ENCODE assay signal across 10 cellular contexts in the genomic region with DNA sequence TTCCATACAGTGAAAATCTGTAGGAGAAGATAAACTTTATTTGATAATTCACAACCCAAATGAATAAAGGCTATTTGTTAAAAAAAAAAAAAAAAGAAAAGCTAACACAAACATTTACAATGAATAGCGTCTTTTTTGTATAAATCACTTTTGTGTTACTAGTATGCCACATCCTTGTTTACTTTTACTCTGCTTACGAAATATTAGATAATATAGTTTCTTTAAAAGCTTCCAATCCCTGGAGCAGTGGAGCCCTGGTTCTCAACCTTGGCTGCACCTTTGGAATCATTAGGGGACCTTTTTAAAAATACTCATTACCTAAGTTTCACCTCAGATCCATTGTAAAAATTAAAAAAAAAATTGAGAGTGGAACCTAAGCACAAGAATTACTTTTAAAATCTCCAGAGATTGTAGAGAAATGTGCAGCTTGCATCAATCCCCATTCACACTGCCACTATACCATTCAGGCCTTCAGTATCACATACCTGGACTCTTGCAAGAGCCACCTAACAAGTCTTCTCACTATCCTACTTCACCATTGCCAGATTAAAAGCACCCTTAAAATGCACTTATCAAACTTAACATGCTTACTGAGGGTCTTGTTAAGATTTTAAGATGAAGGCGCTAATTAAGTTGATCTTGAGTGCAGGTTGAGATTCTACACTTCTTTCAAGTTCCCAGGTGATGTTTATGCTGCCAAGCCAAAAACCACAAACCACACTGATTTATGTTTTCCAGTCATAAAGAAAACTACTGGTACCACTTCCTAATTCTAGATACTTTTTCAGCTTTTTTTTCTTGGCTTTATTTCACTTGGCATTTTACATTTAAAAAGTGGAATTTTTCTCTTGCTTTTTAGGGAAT. TPM values are rescaled to one million over a fixed set of nuclear protein-coding genes. Genes with fewer than 3 reads are reported as not detected.
A peak's percentile ranks its signal among the peaks of the same experiment; 100 is the strongest.
DNase-seq lines count a peak whose midpoint lies in the region; ATAC-seq and TF ChIP-seq lines count a peak whose summit lies in the region.
"Had no signal": no experiment of that assay in that cellular context is flagged by ENCODE, and none has a peak within 500 bp of the region (broad histone marks: within the 10 kb centered on the region; RNA-seq: fewer than 3 reads in every experiment).

No MANE protein-coding gene starts in this region.

- H3K9me3 ChIP-seq in breast epithelium = no peaks in the 10 kb centered on the region
- H3K9me3 ChIP-seq in prostate gland = no peaks in the 10 kb centered on the region
- H3K9me3 ChIP-seq: sigmoid colon had no signal

- no peak overlapping the region for H2AFZ ChIP-seq in KMS-11 (ENCODE audit: low read depth)

- CTCF ChIA-PET in MCF 10A (lab: Yijun Ruan, JAX) = no interaction called here

- BruUV-seq in MCF 10A (replicated peaks; lab: Mats Ljungman, UMichigan) = no TSS peak

- no peaks in the 10 kb centered on the region for H3K79me2 ChIP-seq in KMS-11 (ENCODE audit: insufficient read depth, low read depth)

- H3K27me3 ChIP-seq in breast epithelium (no peaks in the 10 kb centered on the region), KMS-11 (ENCODE audit: insufficient read depth, low read depth) (no peaks in the 10 kb centered on the region), prostate gland (replicated peaks; ENCODE audit: insufficient read depth) (no peaks in the 10 kb centered on the region)
- H3K27me3 ChIP-seq: sigmoid colon had no signal

- intact Hi-C loops in MCF 10A (cut with micrococcal nuclease) = no loop called here
- intact Hi-C loops in breast epithelium (cut with DNase I; ENCODE audit: low total_unique reads) = no loop called here
- intact Hi-C loops in prostate gland (cut with DNase I) = no loop called here

- 44% methylated on average over 3 of the region's 3 CpGs for WGBS in prostate gland

- H3K27me3 Mint-ChIP-seq in MCF 10A (ENCODE audit: insufficient read depth, unreplicated experiment) = no peaks in the 10 kb centered on the region
- H3K27me3 Mint-ChIP-seq in stimulated activated memory B cell treated with anti-CD40 and anti-IgM and Interleukin-4, amounts not matched to agents 10 μg/mL and 1 μg/mL and 100 μg/mL, for 72 hours = no peaks in the 10 kb centered on the region

- no peaks in the 10 kb centered on the region for H3K4me1 ChIP-seq in breast epithelium
- peaks cover 31% of the 10 kb centered on the region for H3K4me1 ChIP-seq in KMS-11 (ENCODE audit: low read depth, poor library complexity, severe bottlenecking)
- no peaks in the 10 kb centered on the region for H3K4me1 ChIP-seq in prostate gland (replicated peaks)

- H3K27ac Mint-ChIP-seq in MCF 10A (ENCODE audit: low read depth, unreplicated experiment) = peak overlapping the region; percentile 35
- no peak overlapping the region for H3K27ac Mint-ChIP-seq in stimulated activated memory B cell treated with anti-CD40 and anti-IgM and Interleukin-4, amounts not matched to agents 10 μg/mL and 1 μg/mL and 100 μg/mL, for 72 hours

- H3K4me3 Mint-ChIP-seq in MCF 10A (ENCODE audit: unreplicated experiment) = no peak overlapping the region
- H3K4me3 Mint-ChIP-seq in stimulated activated memory B cell treated with anti-CD40 and anti-IgM and Interleukin-4, amounts not matched to agents 10 μg/mL and 1 μg/mL and 100 μg/mL, for 72 hours = no peak overlapping the region

- H3K36me3 ChIP-seq in breast epithelium = no peaks in the 10 kb centered on the region
- no peaks in the 10 kb centered on the region for H3K36me3 ChIP-seq in KMS-11 (ENCODE audit: insufficient read depth)
- no peaks in the 10 kb centered on the region for H3K36me3 ChIP-seq in prostate gland
- H3K36me3 ChIP-seq: sigmoid colon had no signal

- peak overlapping the region; percentile 56 for H3K4me2 ChIP-seq in KMS-11

- TF ChIP-seq POLR2A in breast epithelium (IDR thresholded peaks at IDR 0.05) (no peak), prostate gland (IDR thresholded peaks at IDR 0.05) (no peak)

- no peak for DNase-seq in MCF 10A (ENCODE audit: unreplicated experiment)
- DNase-seq in breast epithelium (ENCODE audit: low spot score in 2 of 2) = no peak
- DNase-seq in NCI-H2196 (lab: John Stamatoyannopoulos, UW; ENCODE audit: unreplicated experiment) = no peak
- no peak for DNase-seq in prostate gland (ENCODE audit: low spot score)
- DNase-seq in hypothalamus (lab: John Stamatoyannopoulos, UW) = no peak
- DNase-seq: activated CD4-positive, alpha-beta T cell treated with anti-CD3 and anti-CD28 coated beads, Interleukin-2, amount 50 U/mL, for 48 hours; sigmoid colon had no signal

- peaks cover 16% of the 10 kb centered on the region for H3K4me1 Mint-ChIP-seq in MCF 10A (ENCODE audit: insufficient read depth, unreplicated experiment)
- peaks cover 17% of the 10 kb centered on the region for H3K4me1 Mint-ChIP-seq in stimulated activated memory B cell treated with anti-CD40 and anti-IgM and Interleukin-4, amounts not matched to agents 10 μg/mL and 1 μg/mL and 100 μg/mL, for 72 hours

- peaks cover 5% of the 10 kb centered on the region for H3K36me3 Mint-ChIP-seq in MCF 10A (ENCODE audit: insufficient read depth, unreplicated experiment)
- no peaks in the 10 kb centered on the region for H3K36me3 Mint-ChIP-seq in stimulated activated memory B cell treated with anti-CD40 and anti-IgM and Interleukin-4, amounts not matched to agents 10 μg/mL and 1 μg/mL and 100 μg/mL, for 72 hours

- no peak overlapping the region for H3K9ac ChIP-seq in KMS-11

- TF ChIP-seq CTCF in MCF 10A (IDR thresholded peaks at IDR 0.05; ENCODE audit: unreplicated experiment) = no peak
- no peak for TF ChIP-seq CTCF in breast epithelium (IDR thresholded peaks at IDR 0.05)
- no peak for TF ChIP-seq CTCF in KMS-11 (conservative IDR thresholded peaks at IDR 0.05; ENCODE audit: low read depth, low read length)
- no peak for TF ChIP-seq CTCF in prostate gland (IDR thresholded peaks at IDR 0.05)

- H3K4me3 ChIP-seq in breast epithelium (no peak overlapping the region), KMS-11 (IDR thresholded peaks at IDR 0.05; ENCODE audit: insufficient read depth, low read depth, low read length) (no peak overlapping the region), prostate gland (no peak overlapping the region)
- H3K4me3 ChIP-seq: sigmoid colon had no signal

- POLR2A ChIA-PET in MCF 10A (lab: Yijun Ruan, JAX) = interaction anchor here (0.6 kb wide), 1 partner anchor 26 kb away, joined by 3 read pairs; no protein-coding TSS in a partner anchor

- H3K27ac ChIP-seq in breast epithelium (no peak overlapping the region), KMS-11 (peak overlapping the region; percentile 3; the same call in 1 of the 2 replicates), prostate gland (no peak overlapping the region)
- H3K27ac ChIP-seq: sigmoid colon had no signal

- no peaks in the 10 kb centered on the region for H3K9me3 Mint-ChIP-seq in MCF 10A (ENCODE audit: unreplicated experiment)
- no peaks in the 10 kb centered on the region for H3K9me3 Mint-ChIP-seq in stimulated activated memory B cell treated with anti-CD40 and anti-IgM and Interleukin-4, amounts not matched to agents 10 μg/mL and 1 μg/mL and 100 μg/mL, for 72 hours

- no peaks in the 10 kb centered on the region for H4K20me1 ChIP-seq in KMS-11 (ENCODE audit: insufficient read depth)

- ATAC-seq in HG02759 (IDR thresholded peaks at IDR 0.05; ENCODE audit: unreplicated experiment) = peak; percentile 94
- peak; percentile 78 for ATAC-seq in stimulated activated memory B cell treated with anti-CD40 and anti-IgM and Interleukin-4, amounts not matched to agents 10 μg/mL and 1 μg/mL and 100 μg/mL, for 72 hours

RNA-seq across cellular contexts. Expression of gene ZC3H15, which starts 59.7 kb away (rescaled TPM):
- total RNA-seq in MCF 10A (2022) = 75.8 and 98.8 TPM in 2 replicates
- 10 to 100 TPM; 70.8 to 75.8 (median 73.0) TPM for total RNA-seq in breast epithelium
- 10 to 100 TPM; 44.6 to 45.3 TPM for total RNA-seq in prostate gland
